Comparison of ENCODE assay signal across 1 cellular context in genomic region chr11:122157540-122158173, GRCh38.
TF ChIP-seq lines count a peak whose summit lies in the region.

No MANE protein-coding gene starts in this region.

TF ChIP-seq in SK-N-SH treated with all-trans-retinoic acid at 6 μM for 48 hours, 23 proteins besides CTCF, POLR2A, EP300 and RAD21 (continued from another document):
- TF ChIP-seq CREB5 (CRISPR knock-in tag; IDR thresholded peaks at IDR 0.05; ENCODE audit: low read depth) (no peak), ZFP3 (CRISPR knock-in tag; IDR thresholded peaks at IDR 0.05) (no peak), ZC3H10 (CRISPR knock-in tag; IDR thresholded peaks at IDR 0.05) (no peak)
